Comparison of ENCODE assay signal across 1 cellular context in genomic region chr7:100929811-100930174, GRCh38.
TF ChIP-seq lines count a peak whose summit lies in the region.

No MANE protein-coding gene starts in this region.

TF ChIP-seq in HCT116, 20 proteins besides CTCF, POLR2A, EP300 and RAD21:
- TF ChIP-seq EZH2 (IDR thresholded peaks at IDR 0.05) = no peak
